In the genomic region with DNA sequence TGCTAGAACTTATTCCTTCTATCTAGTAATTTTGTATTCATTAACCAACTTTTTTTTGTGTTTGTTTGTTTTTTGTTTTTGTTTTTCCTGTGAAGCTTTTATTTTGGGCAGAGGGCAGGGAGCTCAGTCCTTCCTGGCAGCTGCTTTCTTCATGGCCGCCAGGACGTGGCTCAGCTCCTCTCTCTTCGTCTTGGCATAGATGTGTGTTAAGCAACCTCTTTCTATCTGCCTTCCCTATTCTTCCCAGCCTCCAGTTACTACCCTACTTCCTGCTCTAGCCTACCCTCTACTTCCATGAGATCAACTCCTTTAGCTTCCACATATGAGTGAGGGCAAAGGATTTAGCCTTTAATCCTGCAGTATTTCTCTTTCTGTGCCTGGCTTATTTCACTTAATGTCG, we compare ENCODE assay signal across 15 cellular contexts. TPM values are rescaled to one million over a fixed set of nuclear protein-coding genes. Genes with fewer than 3 reads are reported as not detected.
DNase-seq lines count a peak whose midpoint lies in the region; ATAC-seq and TF ChIP-seq lines count a peak whose summit lies in the region.
"Had no signal": no experiment of that assay in that cellular context is flagged by ENCODE, and none has a peak within 500 bp of the region (broad histone marks: within the 10 kb centered on the region; RNA-seq: fewer than 3 reads in every experiment).

No MANE protein-coding gene starts in this region.

- DNase-seq in cardiac septum (ENCODE audit: low spot score), result peak; percentile 19
- no peak for DNase-seq in left ventricle myocardium superior
- DNase-seq in MV-4-11 (lab: John Stamatoyannopoulos, UW), result peak; percentile 18
- peak; percentile 45 for DNase-seq in esophagus muscularis mucosa (ENCODE audit: extremely low spot score)
- no peak for DNase-seq in activated CD4-positive, alpha-beta T cell treated with anti-CD3 and anti-CD28 coated beads for 4 hours
- DNase-seq: C1 segment of cervical spinal cord; Calu3; CD4-positive, alpha-beta memory T cell; COR-L47; DND-41; GM23248; H7; HCEC 1CT had no signal

- H3K36me3 ChIP-seq in esophagus muscularis mucosa, result no peaks in the 10 kb centered on the region

- peaks cover 4 to 21% (median 19%) of the 10 kb centered on the region in 4 donors for H3K4me1 ChIP-seq in esophagus muscularis mucosa

- no peak overlapping the region for H3K27ac ChIP-seq in esophagus muscularis mucosa (replicated peaks in 1 of 4)
- H3K27ac ChIP-seq: GM23248 had no signal

- WGBS in esophagus muscularis mucosa, result 71% methylated on average over 4 of the region's 4 CpGs

- H3K4me3 ChIP-seq in esophagus muscularis mucosa, result no peak overlapping the region
- H3K4me3 ChIP-seq: GM12878, GM23248 had no signal

- TF ChIP-seq EP300 in esophagus muscularis mucosa (IDR thresholded peaks at IDR 0.05), result no peak

- ATAC-seq in left ventricle myocardium superior (no peak), HG03280 (IDR thresholded peaks at IDR 0.05; ENCODE audit: unreplicated experiment) (no peak)
- ATAC-seq: GM12878 had no signal

- H3K9me3 ChIP-seq in esophagus muscularis mucosa, result no peaks in the 10 kb centered on the region

- TF ChIP-seq CTCF in esophagus muscularis mucosa (IDR thresholded peaks at IDR 0.05), result no peak

- TF ChIP-seq POLR2A in esophagus muscularis mucosa (IDR thresholded peaks at IDR 0.05; ENCODE audit: low read depth), result no peak

- intact Hi-C loops in cardiac septum (cut with DNase I) (loop anchor here (10.0 kb wide), 1 partner anchor 428 kb away; no protein-coding TSS in a partner anchor), left ventricle myocardium superior (cut with micrococcal nuclease) (no loop called here), esophagus muscularis mucosa (cut with DNase I) (no loop called here)

- H3K27me3 ChIP-seq in esophagus muscularis mucosa, result no peaks in the 10 kb centered on the region

RNA-seq across cellular contexts. Expression of gene BRD7, which starts 8.2 kb away (rescaled TPM):
- total RNA-seq in cardiac septum (53.4 TPM), left ventricle myocardium superior (46.7 TPM), esophagus muscularis mucosa (10 to 100 TPM; 49.5 to 68.1 (median 56.5) TPM)

Comparison
In these comparisons a context has a peak if more than half of its experiments do, and no peak if none do; other contexts are left out.
1. DNase-seq: peak in cardiac septum (single experiment), MV-4-11 (single experiment) and esophagus muscularis mucosa (single experiment); none in left ventricle myocardium superior (single experiment) and activated CD4-positive, alpha-beta T cell treated with anti-CD3 and anti-CD28 coated beads for 4 hours (0 of 2).